ENCODE assay signal across 21 cellular contexts in the genomic region with DNA sequence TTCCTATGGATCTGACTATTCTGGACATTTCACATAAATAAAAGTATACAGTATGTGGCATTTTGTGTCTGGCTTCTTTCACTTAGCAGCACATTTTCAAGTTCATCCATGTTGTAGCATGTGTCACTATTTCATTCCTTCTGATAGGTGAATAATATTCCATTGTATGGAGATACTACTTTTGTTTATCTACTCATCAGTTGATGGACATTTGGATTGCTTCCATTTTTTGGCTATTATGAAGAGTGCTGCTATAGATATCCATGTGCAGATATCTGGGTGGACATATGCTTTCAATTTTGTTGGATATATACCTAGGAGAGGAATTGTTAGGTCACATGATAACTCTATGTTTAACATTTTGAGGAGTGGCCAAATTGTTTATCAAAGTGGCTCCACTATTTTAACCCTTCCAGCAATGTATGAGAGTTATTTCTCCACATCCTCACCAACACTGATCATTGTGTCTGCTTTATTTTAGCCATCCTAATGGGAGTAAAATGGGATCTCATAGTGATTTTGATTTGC. TPM values are rescaled to one million over a fixed set of nuclear protein-coding genes. Genes with fewer than 3 reads are reported as not detected.
"Had no signal": no experiment of that assay in that cellular context is flagged by ENCODE, and none has a peak within 500 bp of the region (broad histone marks: within the 10 kb centered on the region; RNA-seq: fewer than 3 reads in every experiment).

No MANE protein-coding gene starts in this region.

- H3K9ac ChIP-seq: KMS-11 had no signal

- ATAC-seq: Panc1, PC-3 had no signal

- DNase-seq: Kasumi-1, MM.1S, NCI-H1092 treated with DMSO at 0.1 percent for 48 hours, NCI-H1436, NCI-H187, NCI-H2029, NCI-H2081 treated with DMSO at 0.1 percent for 48 hours, NCI-H2171, NCI-H345, NCI-H446 treated with DMSO at 0.1 percent for 48 hours, NCI-H510A treated with DMSO at 0.1 percent for 48 hours, NCI-H526, NCI-H82, PC-3, SHP77 had no signal

- H3K27ac ChIP-seq: KMS-11, RWPE1 had no signal

- H3K4me2 ChIP-seq: KMS-11 had no signal

RNA-seq across cellular contexts. Expression of gene TTC24, which starts 57.0 kb away (rescaled TPM):
- total RNA-seq: HT-29, M059J, PC-3, SK-MEL-5 had no signal
